ENCODE assay signal across 8 cellular contexts in genomic region chr14:73787760-73788508, GRCh38.
DNase-seq lines count a peak whose midpoint lies in the region; ATAC-seq and TF ChIP-seq lines count a peak whose summit lies in the region.

No MANE protein-coding gene starts in this region.

- H3K36me3 Mint-ChIP-seq in activated naive CD8-positive, alpha-beta T cell = no peaks in the 10 kb centered on the region

- H3K4me1 ChIP-seq in iPS-20b (ENCODE audit: insufficient read depth, low read length) = peaks cover 14% of the 10 kb centered on the region

- no peaks in the 10 kb centered on the region for H3K9me3 Mint-ChIP-seq in activated naive CD8-positive, alpha-beta T cell (ENCODE audit: low read depth)

- no peak overlapping the region for H3K27ac ChIP-seq in iPS-20b (ENCODE audit: low read length)

- peaks cover 54% of the 10 kb centered on the region for H3K4me1 Mint-ChIP-seq in activated naive CD8-positive, alpha-beta T cell (ENCODE audit: low read depth)

- H3K27me3 Mint-ChIP-seq in activated naive CD8-positive, alpha-beta T cell = no peaks in the 10 kb centered on the region

- H3K4me3 ChIP-seq in GM12865 (ENCODE audit: low read depth, low read length) = peak overlapping the region; percentile 86
- H3K4me3 ChIP-seq in LNCaP clone FGC (ENCODE audit: low read depth, low read length) = peak overlapping the region; percentile 73
- H3K4me3 ChIP-seq in iPS-20b (ENCODE audit: low read length) = peak overlapping the region; percentile 74

- H3K9me3 ChIP-seq in iPS-20b (ENCODE audit: insufficient read depth, low read depth, low read length) = no peaks in the 10 kb centered on the region

- DNase-seq in GM12865 (ENCODE audit: low read depth) = peak; percentile 60
- no peak for DNase-seq in LNCaP clone FGC (ENCODE audit: low read depth)
- DNase-seq in stimulated activated CD4-positive, alpha-beta T cell treated with anti-CD3 and anti-CD28 coated beads, Interleukin-2, amount 100 ng/mL, for 4 hours (ENCODE audit: low read depth) = peak; percentile 36
- DNase-seq in GDM1 (lab: John Stamatoyannopoulos, UW) = no peak
- DNase-seq in iPS-NIHi11 (ENCODE audit: low spot score) = no peak

- ATAC-seq in GM19452 (IDR thresholded peaks at IDR 0.05; ENCODE audit: unreplicated experiment) = no peak

- H3K27ac Mint-ChIP-seq in activated naive CD8-positive, alpha-beta T cell = peak overlapping the region; percentile 98

- no peaks in the 10 kb centered on the region for H3K36me3 ChIP-seq in iPS-20b (ENCODE audit: insufficient read depth, low read depth, low read length)

- H3K9ac ChIP-seq in iPS-20b (ENCODE audit: low read depth, low read length) = peak overlapping the region; percentile 64; the same call in 1 of the 2 replicates

- H3K4me3 Mint-ChIP-seq in activated naive CD8-positive, alpha-beta T cell = peak overlapping the region; percentile 89

- TF ChIP-seq CTCF in GM12865 (IDR thresholded peaks at IDR 0.05; ENCODE audit: insufficient read depth, low read depth, low read length, missing control alignments) (no peak), LNCaP clone FGC (IDR thresholded peaks at IDR 0.05; ENCODE audit: control insufficient read depth, extremely low read depth, insufficient read depth) (no peak)

- H3K27me3 ChIP-seq in iPS-20b (ENCODE audit: insufficient read depth, low read length) = peaks cover 75% of the 10 kb centered on the region

Comparison
In these comparisons a context has a peak if more than half of its experiments do, and no peak if none do; other contexts are left out.
1. DNase-seq: peak in GM12865 (single experiment) and stimulated activated CD4-positive, alpha-beta T cell treated with anti-CD3 and anti-CD28 coated beads, Interleukin-2, amount 100 ng/mL, for 4 hours (single experiment); none in LNCaP clone FGC (single experiment), GDM1 (single experiment) and iPS-NIHi11 (single experiment).
2. Peak in every context shown above with its lines, with median percentiles within 50 percentile points of each other: H3K4me3 ChIP-seq.